In the genomic region with DNA sequence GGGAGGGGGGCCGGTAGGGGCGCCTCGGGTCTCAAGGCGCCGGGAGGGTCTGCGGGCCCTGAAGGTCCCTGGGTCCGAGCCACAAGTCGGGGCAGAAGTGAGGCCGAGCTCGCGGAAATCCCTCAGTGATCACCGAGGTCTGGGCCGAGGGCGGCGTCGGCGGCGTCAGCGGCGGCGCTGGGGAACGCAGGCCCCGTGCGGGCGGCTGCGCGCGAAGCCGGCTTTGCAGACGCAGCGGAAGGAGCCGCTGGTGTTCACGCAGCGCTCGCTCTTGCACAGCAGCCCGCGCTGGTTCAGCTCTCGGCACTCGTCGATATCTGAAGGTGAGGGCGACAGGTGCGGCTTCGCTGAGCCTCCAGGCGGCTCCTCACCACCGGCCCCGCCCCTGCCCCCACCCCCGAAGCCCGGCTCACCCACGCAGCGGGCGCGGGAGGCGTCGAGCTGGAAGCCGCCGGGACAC, we compare ENCODE assay signal across 1 cellular context.
TF ChIP-seq lines count a peak whose summit lies in the region.

No MANE protein-coding gene starts in this region.

TF ChIP-seq in endothelial cell of umbilical vein, 7 proteins besides CTCF, POLR2A, EP300 and RAD21:
- TF ChIP-seq, protein P1, sequence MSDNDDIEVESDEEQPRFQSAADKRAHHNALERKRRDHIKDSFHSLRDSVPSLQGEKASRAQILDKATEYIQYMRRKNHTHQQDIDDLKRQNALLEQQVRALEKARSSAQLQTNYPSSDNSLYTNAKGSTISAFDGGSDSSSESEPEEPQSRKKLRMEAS (IDR thresholded peaks at IDR 0.05; ENCODE audit: insufficient read depth, insufficient read length), result no peak
- no peak for TF ChIP-seq JUN (IDR thresholded peaks at IDR 0.05; ENCODE audit: borderline replicate concordance, insufficient read depth, insufficient read length, low read depth)
- no peak for TF ChIP-seq GATA2 (IDR thresholded peaks at IDR 0.05; ENCODE audit: insufficient read depth, insufficient read length, low read depth, low read length)
- no peak for TF ChIP-seq FOS (IDR thresholded peaks at IDR 0.05; ENCODE audit: borderline replicate concordance, insufficient read depth, low read length)
- TF ChIP-seq MYC (IDR thresholded peaks at IDR 0.05; ENCODE audit: low read depth, low read length), result no peak
- TF ChIP-seq POLR2AphosphoS5 (IDR thresholded peaks at IDR 0.05; ENCODE audit: insufficient read depth, low read depth, low read length), result no peak
- no peak for TF ChIP-seq EZH2 (IDR thresholded peaks at IDR 0.05; ENCODE audit: borderline replicate concordance, low read depth, low read length, severe bottlenecking)
